2 cellular contexts compared by ENCODE assay signal in genomic region chr20:43467589-43467988, GRCh38.
TF ChIP-seq lines count a peak whose summit lies in the region.

No MANE protein-coding gene starts in this region.

TF ChIP-seq in SK-N-SH treated with all-trans-retinoic acid at 6 μM for 48 hours, 23 proteins besides CTCF, POLR2A, EP300 and RAD21 (continued from another document):
- no peak for TF ChIP-seq POU6F1 (CRISPR knock-in tag; IDR thresholded peaks at IDR 0.05; ENCODE audit: borderline replicate concordance, low read depth)
- no peak for TF ChIP-seq RARB (CRISPR knock-in tag; IDR thresholded peaks at IDR 0.05)
- no peak for TF ChIP-seq PPARA (CRISPR knock-in tag; IDR thresholded peaks at IDR 0.05; ENCODE audit: borderline replicate concordance)
- no peak for TF ChIP-seq ZC3H10 (CRISPR knock-in tag; IDR thresholded peaks at IDR 0.05)

TF ChIP-seq in HepG2, 621 proteins besides CTCF, POLR2A, EP300 and RAD21 (continued from another document):
- 0 out of 4 replicates have a peak, but pooled peaks of 1 of the 2 experiments have one; percentile 10 for TF ChIP-seq NR2F1 (CRISPR knock-in tag; IDR thresholded peaks at IDR 0.05)
- TF ChIP-seq TARDBP (CRISPR knock-in tag; IDR thresholded peaks at IDR 0.05) = no peak
- no peak for TF ChIP-seq MYPOP (CRISPR knock-in tag; IDR thresholded peaks at IDR 0.05)
- no peak for TF ChIP-seq SKI (IDR thresholded peaks at IDR 0.05; ENCODE audit: partially characterized antibody)
- no peak for TF ChIP-seq DBP (CRISPR knock-in tag; IDR thresholded peaks at IDR 0.05; ENCODE audit: not compliant biosample characterization)
- no peak for TF ChIP-seq ZSCAN22 (CRISPR knock-in tag; IDR thresholded peaks at IDR 0.05)
- TF ChIP-seq STAG1 (CRISPR knock-in tag; IDR thresholded peaks at IDR 0.05) = no peak
- TF ChIP-seq ZNF574 (CRISPR knock-in tag; IDR thresholded peaks at IDR 0.05) = no peak
- TF ChIP-seq ZSCAN31 (CRISPR knock-in tag; IDR thresholded peaks at IDR 0.05; ENCODE audit: low read depth) = no peak
- TF ChIP-seq ZNF234 (CRISPR knock-in tag; conservative IDR thresholded peaks at IDR 0.05) = no peak
- TF ChIP-seq ZNF180 (CRISPR knock-in tag; IDR thresholded peaks at IDR 0.05; ENCODE audit: borderline replicate concordance, low read depth) = no peak
